Comparison of ENCODE assay signal across 16 cellular contexts in genomic region chr5:68970617-68971016, GRCh38.
DNase-seq lines count a peak whose midpoint lies in the region; ATAC-seq, FAIRE-seq and TF ChIP-seq lines count a peak whose summit lies in the region.
"Had no signal": no experiment of that assay in that cellular context is flagged by ENCODE, and none has a peak within 500 bp of the region (broad histone marks: within the 10 kb centered on the region; RNA-seq: fewer than 3 reads in every experiment).

No MANE protein-coding gene starts in this region.

- intact Hi-C loops in head of caudate nucleus (cut with DNase I) = no loop called here

- ATAC-seq in GM19023 (IDR thresholded peaks at IDR 0.05; ENCODE audit: unreplicated experiment) = no peak
- ATAC-seq: HCT116 had no signal

- no peak overlapping the region for H3K4me3 ChIP-seq in foreskin fibroblast (ENCODE audit: low read depth in 1 of 2, low read length in 2 of 2)

- DNase-seq in HTR-8/SVneo (ENCODE audit: insufficient read length, low spot score) (no peak), head of caudate nucleus (peak in 37 of 42 donors; percentile 18 to 80 (median 45)), urothelium cell line (ENCODE audit: low spot score) (no peak), foreskin fibroblast (no peak), Kasumi-1 (lab: John Stamatoyannopoulos, UW) (no peak)
- DNase-seq: C1 segment of cervical spinal cord; CD4-positive, alpha-beta memory T cell; COR-L47; DMS153; DND-41; GOT3; H7 had no signal

- peak; percentile 40 for FAIRE-seq in HTR-8/SVneo (lab: Jason Lieb, UNC)
- FAIRE-seq in urothelium cell line (lab: Jason Lieb, UNC) = peak; percentile 30
- FAIRE-seq: G401.6, GM12892 had no signal

- no peak for TF ChIP-seq CTCF in foreskin fibroblast (IDR thresholded peaks at IDR 0.05; ENCODE audit: low read depth, low read length)

Comparison
In these comparisons a context has a peak if more than half of its experiments do, and no peak if none do; other contexts are left out.
1. DNase-seq: peak in head of caudate nucleus (37 of 42); none in HTR-8/SVneo (single experiment), urothelium cell line (single experiment), foreskin fibroblast (0 of 2) and Kasumi-1 (0 of 2).